17 cellular contexts compared by ENCODE assay signal in the genomic region with DNA sequence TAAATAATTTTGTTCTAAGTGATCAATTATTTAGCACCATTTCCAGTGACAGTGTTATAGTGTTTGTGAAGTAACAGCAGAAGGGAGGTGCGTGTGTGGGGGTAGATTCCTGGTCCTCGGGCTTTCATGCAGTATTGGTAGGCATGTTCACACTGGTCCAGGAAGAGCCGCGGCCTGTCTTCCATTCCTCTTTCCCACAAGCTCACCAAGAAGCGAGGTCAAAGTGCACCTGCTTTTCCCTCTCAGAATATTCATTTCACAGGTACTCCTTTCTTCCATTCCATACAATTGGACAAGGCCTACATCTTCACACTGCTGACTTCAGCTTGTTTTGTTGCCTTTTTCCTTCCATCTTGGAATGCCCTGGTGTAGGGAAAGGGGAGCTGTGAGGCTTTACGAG.
DNase-seq lines count a peak whose midpoint lies in the region; ATAC-seq and TF ChIP-seq lines count a peak whose summit lies in the region.
"Had no signal": no experiment of that assay in that cellular context is flagged by ENCODE, and none has a peak within 500 bp of the region (broad histone marks: within the 10 kb centered on the region; RNA-seq: fewer than 3 reads in every experiment).

No MANE protein-coding gene starts in this region.

- H3K4me3 ChIP-seq in mammary epithelial cell (replicated peaks in 1 of 3; ENCODE audit: insufficient read depth in 1 of 3, low read depth in 2 of 3, low read length in 3 of 3) (no peak overlapping the region), mesendoderm (ENCODE audit: low read length) (no peak overlapping the region), adrenal gland (no peak overlapping the region)
- H3K4me3 ChIP-seq: GM23338 had no signal

- no peaks in the 10 kb centered on the region for H3K36me3 ChIP-seq in mammary epithelial cell (ENCODE audit: insufficient read depth, low read length)
- no peaks in the 10 kb centered on the region for H3K36me3 ChIP-seq in mesendoderm (ENCODE audit: control insufficient read depth, insufficient read depth, low read length)
- H3K36me3 ChIP-seq in adrenal gland (replicated peaks in 1 of 2): no peaks in the 10 kb centered on the region
- H3K36me3 ChIP-seq: BE2C had no signal

- no peak overlapping the region for H2AK5ac ChIP-seq in mesendoderm (ENCODE audit: low read length)

- H3K4ac ChIP-seq in mesendoderm (ENCODE audit: low read depth, low read length): no peak overlapping the region

- H3K4me1 ChIP-seq in mammary epithelial cell (ENCODE audit: insufficient read depth, low read length) (peaks cover 9% of the 10 kb centered on the region), mesendoderm (ENCODE audit: control insufficient read depth, low read depth, low read length) (no peaks in the 10 kb centered on the region), adrenal gland (replicated peaks in 1 of 2) (no peaks in the 10 kb centered on the region)
- H3K4me1 ChIP-seq: BE2C had no signal

- no peak overlapping the region for H3K27ac Mint-ChIP-seq in activated CD8-positive, alpha-beta T cell treated with anti-CD3 and anti-CD28 coated beads, Interleukin-2, amount 10 ng/mL, durations not matched to agents 7 days and 5 days
- H3K27ac Mint-ChIP-seq: CD4-positive, CD25-positive, alpha-beta regulatory T cell; CD8-positive, alpha-beta memory T cell; GM23338 had no signal

- no peak overlapping the region for H3K23ac ChIP-seq in mesendoderm (ENCODE audit: low read length)

- H3K27me3 Mint-ChIP-seq in activated CD8-positive, alpha-beta T cell treated with anti-CD3 and anti-CD28 coated beads, Interleukin-2, amount 10 ng/mL, durations not matched to agents 7 days and 5 days (ENCODE audit: low read depth): peaks cover 7% of the 10 kb centered on the region

- no peaks in the 10 kb centered on the region for H3K4me1 Mint-ChIP-seq in activated CD8-positive, alpha-beta T cell treated with anti-CD3 and anti-CD28 coated beads, Interleukin-2, amount 10 ng/mL, durations not matched to agents 7 days and 5 days (ENCODE audit: low read depth)
- H3K4me1 Mint-ChIP-seq: CD8-positive, alpha-beta memory T cell had no signal

- H2BK120ac ChIP-seq in mesendoderm (ENCODE audit: low read depth, low read length): no peak overlapping the region

- H3K18ac ChIP-seq in mesendoderm (ENCODE audit: low read length): no peak overlapping the region

- no peak overlapping the region for H4K5ac ChIP-seq in mesendoderm (ENCODE audit: low read length)

- H3K56ac ChIP-seq in mesendoderm (ENCODE audit: low read length): no peak overlapping the region

- no peaks in the 10 kb centered on the region for H3K9me3 ChIP-seq in mammary epithelial cell (replicated peaks; ENCODE audit: insufficient read depth, low read length)
- no peaks in the 10 kb centered on the region for H3K9me3 ChIP-seq in adrenal gland (replicated peaks in 1 of 3)
- H3K9me3 ChIP-seq: BE2C had no signal

- TF ChIP-seq CTCF in mammary epithelial cell (conservative IDR thresholded peaks at IDR 0.05 in 1 of 2, IDR thresholded peaks at IDR 0.05 in 1 of 2; ENCODE audit: extremely low read depth in 1 of 2, insufficient read depth in 1 of 2, low read depth in 1 of 2, low read length in 2 of 2): no peak
- TF ChIP-seq CTCF in adrenal gland (IDR thresholded peaks at IDR 0.05): no peak

- 43% methylated on average over 6 of the region's 6 CpGs for WGBS in mammary epithelial cell (ENCODE audit: low coverage, missing lambda C conversion rate)
- no CpG with 5 or more reads among the region's 6 CpGs for WGBS in mesendoderm (ENCODE audit: extremely low coverage, insufficient coverage, low lambda C conversion rate)
- WGBS in adrenal gland, 4 donors: 90 to 94% (median 92%) methylated on average over 6 of the region's 6 CpGs

- no peak overlapping the region for H3K4me3 Mint-ChIP-seq in activated CD8-positive, alpha-beta T cell treated with anti-CD3 and anti-CD28 coated beads, Interleukin-2, amount 10 ng/mL, durations not matched to agents 7 days and 5 days
- H3K4me3 Mint-ChIP-seq: CD4-positive, CD25-positive, alpha-beta regulatory T cell; CD8-positive, alpha-beta memory T cell; GM23338 had no signal

- intact Hi-C loops in mammary epithelial cell (cut with micrococcal nuclease): no loop called here
- intact Hi-C loops in adrenal gland (cut with DNase I): no loop called here

- peak overlapping the region; percentile 18 for H3K4me2 ChIP-seq in mammary epithelial cell (ENCODE audit: insufficient read depth, low read depth, low read length)
- H3K4me2 ChIP-seq in mesendoderm (ENCODE audit: low read length): no peak overlapping the region
- H3K4me2 ChIP-seq: GM23338 had no signal

- no peaks in the 10 kb centered on the region for H3K79me1 ChIP-seq in mesendoderm (ENCODE audit: low read length)

- DNase-seq in LHCN-M2 (ENCODE audit: low read depth) (peak; percentile 8), mammary epithelial cell (peak; percentile 14), mesendoderm (peak; percentile 27), adrenal gland (no peak), mesenteric fat pad (ENCODE audit: low spot score) (no peak)
- DNase-seq in activated CD8-positive, alpha-beta T cell treated with anti-CD3 and anti-CD28 coated beads, Interleukin-2, amount 10 ng/mL, durations not matched to agents 7 days and 5 days: no peak
- DNase-seq: ACHN; BE2C; C1 segment of cervical spinal cord; CD4-positive, CD25-positive, alpha-beta regulatory T cell; CD8-positive, alpha-beta memory T cell; COR-L47; DMS 273 treated with DMSO at 0.1 percent for 48 hours; DMS53; DND-41 had no signal

- POLR2A ChIA-PET in activated CD8-positive, alpha-beta T cell treated with anti-CD3 and anti-CD28 coated beads, Interleukin-2, amount 10 ng/mL, durations not matched to agents 7 days and 5 days (lab: Charles Lee): no interaction called here

- H2AFZ ChIP-seq in mammary epithelial cell (ENCODE audit: low read depth, low read length): peak overlapping the region; percentile 58
- H2AFZ ChIP-seq: GM23338 had no signal

- no peak overlapping the region for H2BK5ac ChIP-seq in mesendoderm (ENCODE audit: low read length)

- H3K27ac ChIP-seq in mammary epithelial cell (ENCODE audit: insufficient read depth, low read depth, low read length) (no peak overlapping the region), mesendoderm (ENCODE audit: low read depth, low read length) (no peak overlapping the region), adrenal gland (no peak overlapping the region)

- no peaks in the 10 kb centered on the region for H4K20me1 ChIP-seq in mammary epithelial cell (ENCODE audit: insufficient read depth, low read length)

- no peak overlapping the region for H2BK15ac ChIP-seq in mesendoderm (replicated peaks; ENCODE audit: low read depth)

- no peaks in the 10 kb centered on the region for H3K36me3 Mint-ChIP-seq in activated CD8-positive, alpha-beta T cell treated with anti-CD3 and anti-CD28 coated beads, Interleukin-2, amount 10 ng/mL, durations not matched to agents 7 days and 5 days (ENCODE audit: low read depth)
- H3K36me3 Mint-ChIP-seq: CD4-positive, CD25-positive, alpha-beta regulatory T cell had no signal

- H4K8ac ChIP-seq in mesendoderm (ENCODE audit: low read depth, low read length): no peak overlapping the region

- in situ Hi-C loops in mammary epithelial cell (cut with MboI; ENCODE audit: low sequenced_read_pairs in 2 of 2): no loop called here

- ATAC-seq in esophagus mucosa: peak; percentile 41
- no peak for ATAC-seq in activated CD8-positive, alpha-beta T cell treated with anti-CD3 and anti-CD28 coated beads, Interleukin-2, amount 10 ng/mL, durations not matched to agents 7 days and 5 days
- ATAC-seq: GM23338 had no signal

- dilution Hi-C loops in mammary epithelial cell (cut with HindIII; ENCODE audit: low sequenced_read_pairs): no loop called here

- H3K27me3 ChIP-seq in mammary epithelial cell (ENCODE audit: insufficient read depth, low read length) (no peaks in the 10 kb centered on the region), mesendoderm (ENCODE audit: insufficient read depth, low read length, poor library complexity) (no peaks in the 10 kb centered on the region), adrenal gland (no peaks in the 10 kb centered on the region)
- H3K27me3 ChIP-seq: BE2C had no signal

- CTCF ChIA-PET in mammary epithelial cell (lab: Charles Lee; ENCODE audit: low non-redundant PET): no interaction called here
- CTCF ChIA-PET in activated CD8-positive, alpha-beta T cell treated with anti-CD3 and anti-CD28 coated beads, Interleukin-2, amount 10 ng/mL, durations not matched to agents 7 days and 5 days (lab: Charles Lee): no interaction called here

- no TSS peak for BruUV-seq in mammary epithelial cell (replicated peaks; lab: Mats Ljungman, UMichigan)

- H3K79me2 ChIP-seq in mammary epithelial cell (ENCODE audit: insufficient read depth, low read length) (no peaks in the 10 kb centered on the region), mesendoderm (ENCODE audit: control insufficient read depth, insufficient read depth, low read length) (no peaks in the 10 kb centered on the region)

- no peak overlapping the region for H3K9ac ChIP-seq in mammary epithelial cell (ENCODE audit: insufficient read depth, low read length)
- H3K9ac ChIP-seq in mesendoderm (ENCODE audit: low read length): no peak overlapping the region

- TF ChIP-seq POLR2A in adrenal gland (IDR thresholded peaks at IDR 0.05): no peak

- H3K9me3 Mint-ChIP-seq in activated CD8-positive, alpha-beta T cell treated with anti-CD3 and anti-CD28 coated beads, Interleukin-2, amount 10 ng/mL, durations not matched to agents 7 days and 5 days (ENCODE audit: insufficient read depth): no peaks in the 10 kb centered on the region
- H3K9me3 Mint-ChIP-seq: CD8-positive, alpha-beta memory T cell; GM23338 had no signal

Comparison
In these comparisons a context has a peak if more than half of its experiments do, and no peak if none do; other contexts are left out.
1. DNase-seq: peak in LHCN-M2 (single experiment), mammary epithelial cell (single experiment) and mesendoderm (single experiment); none in adrenal gland (0 of 7), mesenteric fat pad (single experiment) and activated CD8-positive, alpha-beta T cell treated with anti-CD3 and anti-CD28 coated beads, Interleukin-2, amount 10 ng/mL, durations not matched to agents 7 days and 5 days (single experiment).